13 cellular contexts compared by ENCODE assay signal in the genomic region with DNA sequence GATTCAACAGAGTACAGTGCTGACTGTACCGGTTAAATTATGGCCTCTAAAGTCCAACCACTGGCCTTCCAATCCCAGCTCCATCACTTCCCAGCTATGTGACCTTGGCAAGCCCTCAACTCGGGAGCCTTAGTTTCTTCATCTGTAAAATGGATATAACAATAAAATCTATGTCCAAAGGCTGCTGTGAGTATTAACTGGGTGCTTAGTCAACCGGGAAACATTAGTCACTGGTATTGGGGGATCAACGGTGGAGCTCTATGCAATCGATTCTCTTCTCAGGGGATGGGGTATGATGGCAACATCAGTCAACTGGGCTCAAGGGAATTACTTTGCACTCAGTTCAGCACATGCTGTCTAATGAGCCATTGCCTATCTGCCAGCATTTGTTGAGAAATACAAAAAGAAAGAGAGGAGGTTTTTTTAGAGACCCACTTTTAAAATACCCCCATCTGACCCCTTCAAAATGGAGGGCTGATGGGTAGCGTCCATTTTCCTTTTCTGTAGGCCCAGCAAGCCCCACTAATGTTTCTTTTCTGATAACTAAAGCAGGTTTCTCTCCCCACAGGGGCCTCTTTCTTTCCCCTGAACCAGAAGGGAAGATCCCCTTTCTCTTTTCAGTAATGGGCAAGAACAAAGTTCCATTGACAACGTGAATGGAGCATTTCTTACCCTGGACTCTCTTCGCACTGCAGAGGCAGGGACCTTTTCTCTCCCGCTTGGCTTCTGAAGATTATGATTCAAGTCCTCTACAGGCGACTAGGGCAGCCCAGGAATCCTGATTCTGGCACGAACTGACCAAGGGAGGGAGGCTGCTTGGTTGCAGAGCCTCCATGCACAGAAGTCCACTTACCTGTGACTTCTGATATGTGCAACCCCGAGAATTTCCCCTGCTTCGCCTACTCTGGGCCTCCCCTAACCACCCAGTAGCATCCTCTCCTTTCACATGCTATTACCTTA. TPM values are rescaled to one million over a fixed set of nuclear protein-coding genes. Genes with fewer than 3 reads are reported as not detected.
A peak's percentile ranks its signal among the peaks of the same experiment; 100 is the strongest.
DNase-seq lines count a peak whose midpoint lies in the region; ATAC-seq and TF ChIP-seq lines count a peak whose summit lies in the region.
"Had no signal": no experiment of that assay in that cellular context is flagged by ENCODE, and none has a peak within 500 bp of the region (broad histone marks: within the 10 kb centered on the region; RNA-seq: fewer than 3 reads in every experiment).

No MANE protein-coding gene starts in this region.

- POLR2A ChIA-PET in CD8-positive, alpha-beta T cell (lab: Charles Lee), result interaction anchor here (1.4 kb wide), 1 partner anchor 24 kb away, joined by 3 read pairs; no protein-coding TSS in a partner anchor

- no peaks in the 10 kb centered on the region for H3K36me3 Mint-ChIP-seq in CD8-positive, alpha-beta T cell

- no peak for TF ChIP-seq CTCF in CD8-positive, alpha-beta T cell (IDR thresholded peaks at IDR 0.05)

- H3K27me3 ChIP-seq in CD8-positive, alpha-beta T cell (ENCODE audit: insufficient read depth, low read length), result no peaks in the 10 kb centered on the region
- H3K27me3 ChIP-seq: adrenal gland, esophagus squamous epithelium, SJSA1 had no signal

- H3K36me3 ChIP-seq in CD8-positive, alpha-beta T cell (ENCODE audit: insufficient read depth, low read length), result no peaks in the 10 kb centered on the region
- H3K36me3 ChIP-seq: adrenal gland, esophagus squamous epithelium, SJSA1 had no signal

- peaks cover 81% of the 10 kb centered on the region for H3K4me1 Mint-ChIP-seq in CD8-positive, alpha-beta T cell (ENCODE audit: low read depth)

- peak overlapping the region; percentile 47 for H3K27ac Mint-ChIP-seq in CD8-positive, alpha-beta T cell

- H3K9me3 Mint-ChIP-seq in CD8-positive, alpha-beta T cell, result no peaks in the 10 kb centered on the region

- peaks cover 79% of the 10 kb centered on the region for H3K4me1 ChIP-seq in CD8-positive, alpha-beta T cell (ENCODE audit: insufficient read depth, low read length)

- intact Hi-C loops in CD8-positive, alpha-beta T cell (cut with DNase I, micrococcal nuclease), result loop anchor here in 1 of 2 experiments (5.0 kb wide), 1 partner anchor 39 kb away; no protein-coding TSS in a partner anchor

- CTCF ChIA-PET in CD8-positive, alpha-beta T cell (lab: Charles Lee), result interaction anchor here (1.0 to 1.8 kb wide), 2 partner anchors 8 to 10 kb away, joined by 3 to 5 read pairs; no protein-coding TSS in a partner anchor

- no peak overlapping the region for H3K27ac ChIP-seq in CD8-positive, alpha-beta T cell (ENCODE audit: low read depth, low read length)
- H3K27ac ChIP-seq: esophagus squamous epithelium, SJSA1 had no signal

- no peaks in the 10 kb centered on the region for H3K27me3 Mint-ChIP-seq in CD8-positive, alpha-beta T cell (ENCODE audit: low read depth)

- H3K9me3 ChIP-seq in CD8-positive, alpha-beta T cell (ENCODE audit: low read length), result no peaks in the 10 kb centered on the region
- H3K9me3 ChIP-seq: adrenal gland, esophagus squamous epithelium, SJSA1 had no signal

- TF ChIP-seq POLR2A in GM18505 (IDR thresholded peaks at IDR 0.05; ENCODE audit: borderline replicate concordance, extremely low read depth, insufficient read depth, insufficient read length), result no peak

- ATAC-seq in CD8-positive, alpha-beta T cell, result no peak
- peak; percentile 33 for ATAC-seq in GM19351 (IDR thresholded peaks at IDR 0.05; ENCODE audit: unreplicated experiment)
- ATAC-seq in HG03159 (IDR thresholded peaks at IDR 0.05; ENCODE audit: unreplicated experiment), result peak; percentile 32
- no peak for ATAC-seq in GM18505 (IDR thresholded peaks at IDR 0.05; ENCODE audit: unreplicated experiment)

- H3K4me3 Mint-ChIP-seq in CD8-positive, alpha-beta T cell, result peak overlapping the region; percentile 40

- no peak for DNase-seq in CD8-positive, alpha-beta T cell
- DNase-seq in amniotic epithelial cell (ENCODE audit: low read depth) (peak; percentile 52), T-helper 9 cell (no peak), retina (no peak), cerebellar cortex (ENCODE audit: low spot score) (no peak)
- DNase-seq: DMS53, esophagus squamous epithelium had no signal

- H3K4me3 ChIP-seq in CD8-positive, alpha-beta T cell (ENCODE audit: low read depth, low read length), result no peak overlapping the region
- H3K4me3 ChIP-seq: adrenal gland, esophagus squamous epithelium, lung, SJSA1 had no signal

RNA-seq across cellular contexts. Expression of gene AGFG1, which starts 8.7 kb away (rescaled TPM):
- 10 to 100 TPM; 51.0 to 56.0 TPM for total RNA-seq in CD8-positive, alpha-beta T cell

Comparison
In these comparisons a context has a peak if more than half of its experiments do, and no peak if none do; other contexts are left out.
1. ATAC-seq: peak in GM19351 (single experiment) and HG03159 (single experiment); none in CD8-positive, alpha-beta T cell (single experiment) and GM18505 (single experiment).